ENCODE assay signal across 20 cellular contexts in the genomic region with DNA sequence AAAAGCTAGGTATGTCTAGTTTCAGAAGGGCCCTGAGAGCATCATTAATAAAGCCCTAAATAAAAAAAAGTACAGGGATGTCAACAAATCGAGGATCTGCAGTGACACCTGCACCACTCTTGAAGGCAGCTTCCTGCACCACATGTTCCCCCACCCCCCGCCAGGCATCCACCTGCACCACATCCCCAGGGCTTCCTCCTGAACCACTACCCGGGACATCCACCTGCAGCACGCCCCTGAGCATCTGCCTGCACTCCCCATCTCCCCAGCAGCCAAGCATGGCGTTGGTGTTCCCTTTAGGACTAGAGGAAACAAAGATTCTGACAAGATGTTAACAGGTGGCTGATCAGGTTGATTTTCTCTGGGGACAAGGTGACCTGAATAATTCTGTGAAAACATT. TPM values are rescaled to one million over a fixed set of nuclear protein-coding genes. Genes with fewer than 3 reads are reported as not detected.
DNase-seq lines count a peak whose midpoint lies in the region; ATAC-seq and TF ChIP-seq lines count a peak whose summit lies in the region.
"Had no signal": no experiment of that assay in that cellular context is flagged by ENCODE, and none has a peak within 500 bp of the region (broad histone marks: within the 10 kb centered on the region; RNA-seq: fewer than 3 reads in every experiment).

No MANE protein-coding gene starts in this region.

- H3K79me1 ChIP-seq in neuronal stem cell (ENCODE audit: low read depth, low read length), result no peaks in the 10 kb centered on the region

- H3K36me3 ChIP-seq in GM06990 (ENCODE audit: control insufficient read depth, insufficient read depth, low read length) (no peaks in the 10 kb centered on the region), MM.1S (replicated peaks; ENCODE audit: insufficient read depth, low read length) (no peaks in the 10 kb centered on the region), neuronal stem cell (replicated peaks in 1 of 2; ENCODE audit: control insufficient read depth in 2 of 2, insufficient read depth in 2 of 2, low read length in 2 of 2) (no peaks in the 10 kb centered on the region)
- H3K36me3 ChIP-seq: Peyer's patch had no signal

- no peak overlapping the region for H2BK5ac ChIP-seq in neuronal stem cell (ENCODE audit: low read length)

- H3K36me3 Mint-ChIP-seq in WTC11, result no peaks in the 10 kb centered on the region
- H3K36me3 Mint-ChIP-seq: CD4-positive, alpha-beta memory T cell had no signal

- no peaks in the 10 kb centered on the region for H3K27me3 ChIP-seq in GM06990 (replicated peaks; ENCODE audit: control insufficient read depth, insufficient read depth, low read length)
- H3K27me3 ChIP-seq in MM.1S (replicated peaks; ENCODE audit: insufficient read depth, low read length), result no peaks in the 10 kb centered on the region
- no peaks in the 10 kb centered on the region for H3K27me3 ChIP-seq in neuronal stem cell (ENCODE audit: control insufficient read depth in 3 of 3, insufficient read depth in 3 of 3, low read depth in 1 of 3, low read length in 3 of 3)
- H3K27me3 ChIP-seq: Peyer's patch had no signal

- ATAC-seq in WTC11 (peak; percentile 82), GM18498 (IDR thresholded peaks at IDR 0.05; ENCODE audit: unreplicated experiment) (no peak)
- ATAC-seq: HCT116 had no signal

- peak overlapping the region; percentile 63 for H3K18ac ChIP-seq in neuronal stem cell (ENCODE audit: low read length)

- no peak overlapping the region for H2BK12ac ChIP-seq in neuronal stem cell (ENCODE audit: low read length)

- H3K4ac ChIP-seq in neuronal stem cell (ENCODE audit: low read length), result no peak overlapping the region

- no peak overlapping the region for H2BK15ac ChIP-seq in neuronal stem cell (ENCODE audit: low read length)

- peaks cover 53% of the 10 kb centered on the region for H3K4me1 Mint-ChIP-seq in WTC11

- H3K4me3 ChIP-seq in GM06990 (replicated peaks; ENCODE audit: low read depth, low read length) (no peak overlapping the region), MM.1S (ENCODE audit: low read length) (no peak overlapping the region), neuronal stem cell (ENCODE audit: low read length in 2 of 2) (no peak overlapping the region)
- H3K4me3 ChIP-seq: Peyer's patch had no signal

- CTCF ChIA-PET in WTC11 (lab: Charles Lee), result interaction anchor here (0.6 kb wide), 1 partner anchor 77 kb away, joined by 3 read pairs; no protein-coding TSS in a partner anchor

- peaks cover 1% of the 10 kb centered on the region; the same call in 1 of the 2 replicates for H3K9me3 Mint-ChIP-seq in WTC11

- H3K27ac Mint-ChIP-seq in WTC11, result no peak overlapping the region
- H3K27ac Mint-ChIP-seq: CD4-positive, alpha-beta memory T cell had no signal

- no peak overlapping the region for H2AK5ac ChIP-seq in neuronal stem cell (ENCODE audit: low read depth, low read length)

- H4K20me1 ChIP-seq in MM.1S (ENCODE audit: insufficient read depth, low read length), result no peaks in the 10 kb centered on the region

- H3K4me1 ChIP-seq in MM.1S (ENCODE audit: low read length), result peaks cover 20% of the 10 kb centered on the region
- H3K4me1 ChIP-seq in neuronal stem cell (ENCODE audit: control insufficient read depth in 2 of 2, insufficient read depth in 1 of 2, low read depth in 1 of 2, low read length in 2 of 2), result no peaks in the 10 kb centered on the region
- H3K4me1 ChIP-seq: Peyer's patch had no signal

- DNase-seq in GM06990 (ENCODE audit: extremely low read depth, insufficient read length) (peak; percentile 50), MM.1S (peak; percentile 44), WTC11 (ENCODE audit: low spot score) (peak; percentile 41), neuronal stem cell (ENCODE audit: low spot score) (no peak), foreskin melanocyte (no peak), NCI-H1417 (lab: John Stamatoyannopoulos, UW) (no peak)
- DNase-seq: CD4-positive, alpha-beta memory T cell; DMS153; KBM-7; NCI-H1092; NCI-H1436 treated with DMSO at 0.1 percent for 48 hours; NCI-H2029; NCI-H446 treated with DMSO at 0.1 percent for 48 hours; NCI-H774; NK-92 treated with Interleukin-12 subunit alpha and Interleukin-12 subunit beta, amount 100 ng/mL, for 24 hours; Peyer's patch; T-helper 1 cell had no signal

- H3K4me3 Mint-ChIP-seq in WTC11, result no peak overlapping the region
- H3K4me3 Mint-ChIP-seq: CD4-positive, alpha-beta memory T cell had no signal

- H3K9ac ChIP-seq in MM.1S (ENCODE audit: low read length) (no peak overlapping the region), neuronal stem cell (ENCODE audit: low read depth, low read length, poor library complexity) (no peak overlapping the region)

- H3K79me2 ChIP-seq in MM.1S (ENCODE audit: low read length), result no peaks in the 10 kb centered on the region

- POLR2A ChIA-PET in WTC11 (lab: Charles Lee), result no interaction called here

- H3K23ac ChIP-seq in neuronal stem cell (ENCODE audit: low read depth, low read length, poor library complexity), result no peak overlapping the region

- H4K91ac ChIP-seq in neuronal stem cell (ENCODE audit: low read depth, low read length, poor library complexity), result no peak overlapping the region

- no peak overlapping the region for H2BK120ac ChIP-seq in neuronal stem cell (ENCODE audit: low read depth, low read length)

- H3K9me2 ChIP-seq in MM.1S (replicated peaks; ENCODE audit: insufficient read depth, low read length), result no peaks in the 10 kb centered on the region

- H3F3A ChIP-seq in MM.1S (ENCODE audit: insufficient read depth, low read length), result no peaks in the 10 kb centered on the region; the same call in 1 of the 2 replicates

- H3K14ac ChIP-seq in neuronal stem cell (ENCODE audit: low read length), result no peak overlapping the region

- H4K8ac ChIP-seq in neuronal stem cell (ENCODE audit: low read depth, low read length), result no peak overlapping the region

- H3K27me3 Mint-ChIP-seq in WTC11 (ENCODE audit: low read depth), result peaks cover 12% of the 10 kb centered on the region
- H3K27me3 Mint-ChIP-seq: CD4-positive, alpha-beta memory T cell had no signal

- no peak overlapping the region for H3K27ac ChIP-seq in MM.1S (ENCODE audit: low read length)
- H3K27ac ChIP-seq in neuronal stem cell (replicated peaks; ENCODE audit: low read length), result no peak overlapping the region
- H3K27ac ChIP-seq: Peyer's patch had no signal

- H3K9me3 ChIP-seq in MM.1S (replicated peaks; ENCODE audit: insufficient read depth, low read length) (no peaks in the 10 kb centered on the region), neuronal stem cell (replicated peaks in 1 of 2; ENCODE audit: control insufficient read depth in 2 of 2, insufficient read depth in 1 of 2, low read depth in 1 of 2, low read length in 2 of 2) (no peaks in the 10 kb centered on the region)
- H3K9me3 ChIP-seq: Peyer's patch had no signal

- TF ChIP-seq CTCF in GM06990 (IDR thresholded peaks at IDR 0.05; ENCODE audit: insufficient read depth, low read length, poor library complexity, severe bottlenecking) (no peak), MM.1S (IDR thresholded peaks at IDR 0.05; ENCODE audit: low read length) (no peak), WTC11 (IDR thresholded peaks at IDR 0.05) (no peak)

- WGBS in neuronal stem cell (ENCODE audit: extremely low coverage in 2 of 2, insufficient read length in 2 of 2, insufficient replicate concordance in 1 of 2), 2 donors, result no CpG with 5 or more reads among the region's 5 CpGs

- H3K4me2 ChIP-seq in MM.1S (ENCODE audit: low read depth, low read length), result no peak overlapping the region
- H3K4me2 ChIP-seq in neuronal stem cell (ENCODE audit: insufficient read depth, low read length, poor library complexity, severe bottlenecking), result no peak overlapping the region

- H2AFZ ChIP-seq in MM.1S (ENCODE audit: low read length), result no peak overlapping the region
- no peak overlapping the region for H2AFZ ChIP-seq in neuronal stem cell (ENCODE audit: low read length)

TF ChIP-seq in WTC11, 78 proteins besides CTCF, POLR2A, EP300 and RAD21 (continues in another document):
- TF ChIP-seq, protein P1, sequence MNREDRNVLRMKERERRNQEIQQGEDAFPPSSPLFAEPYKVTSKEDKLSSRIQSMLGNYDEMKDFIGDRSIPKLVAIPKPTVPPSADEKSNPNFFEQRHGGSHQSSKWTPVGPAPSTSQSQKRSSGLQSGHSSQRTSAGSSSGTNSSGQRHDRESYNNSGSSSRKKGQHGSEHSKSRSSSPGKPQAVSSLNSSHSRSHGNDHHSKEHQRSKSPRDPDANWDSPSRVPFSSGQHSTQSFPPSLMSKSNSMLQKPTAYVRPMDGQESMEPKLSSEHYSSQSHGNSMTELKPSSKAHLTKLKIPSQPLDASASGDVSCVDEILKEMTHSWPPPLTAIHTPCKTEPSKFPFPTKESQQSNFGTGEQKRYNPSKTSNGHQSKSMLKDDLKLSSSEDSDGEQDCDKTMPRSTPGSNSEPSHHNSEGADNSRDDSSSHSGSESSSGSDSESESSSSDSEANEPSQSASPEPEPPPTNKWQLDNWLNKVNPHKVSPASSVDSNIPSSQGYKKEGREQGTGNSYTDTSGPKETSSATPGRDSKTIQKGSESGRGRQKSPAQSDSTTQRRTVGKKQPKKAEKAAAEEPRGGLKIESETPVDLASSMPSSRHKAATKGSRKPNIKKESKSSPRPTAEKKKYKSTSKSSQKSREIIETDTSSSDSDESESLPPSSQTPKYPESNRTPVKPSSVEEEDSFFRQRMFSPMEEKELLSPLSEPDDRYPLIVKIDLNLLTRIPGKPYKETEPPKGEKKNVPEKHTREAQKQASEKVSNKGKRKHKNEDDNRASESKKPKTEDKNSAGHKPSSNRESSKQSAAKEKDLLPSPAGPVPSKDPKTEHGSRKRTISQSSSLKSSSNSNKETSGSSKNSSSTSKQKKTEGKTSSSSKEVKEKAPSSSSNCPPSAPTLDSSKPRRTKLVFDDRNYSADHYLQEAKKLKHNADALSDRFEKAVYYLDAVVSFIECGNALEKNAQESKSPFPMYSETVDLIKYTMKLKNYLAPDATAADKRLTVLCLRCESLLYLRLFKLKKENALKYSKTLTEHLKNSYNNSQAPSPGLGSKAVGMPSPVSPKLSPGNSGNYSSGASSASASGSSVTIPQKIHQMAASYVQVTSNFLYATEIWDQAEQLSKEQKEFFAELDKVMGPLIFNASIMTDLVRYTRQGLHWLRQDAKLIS (CRISPR knock-in tag; IDR thresholded peaks at IDR 0.05; ENCODE audit: borderline replicate concordance), result no peak

RNA-seq across cellular contexts. Expression of a gene that starts 55.2 kb away (rescaled TPM):
- total RNA-seq in WTC11 (2021), result 22.0 to 24.0 TPM (median 23.0 TPM) in 3 replicates
- 2.6 TPM for polyA plus RNA-seq in neuronal stem cell (2013, experiment 1 of 2)
- polyA plus RNA-seq in neuronal stem cell (2013, experiment 2 of 2), result 3.1 TPM
- total RNA-seq: HT1080 had no signal

Comparison
In these comparisons a context has a peak if more than half of its experiments do, and no peak if none do; other contexts are left out.
1. DNase-seq: peak in GM06990 (single experiment), MM.1S (single experiment) and WTC11 (single experiment); none in neuronal stem cell (single experiment), foreskin melanocyte (single experiment) and NCI-H1417 (0 of 3).